ENCODE assay signal across 25 cellular contexts in the genomic region with DNA sequence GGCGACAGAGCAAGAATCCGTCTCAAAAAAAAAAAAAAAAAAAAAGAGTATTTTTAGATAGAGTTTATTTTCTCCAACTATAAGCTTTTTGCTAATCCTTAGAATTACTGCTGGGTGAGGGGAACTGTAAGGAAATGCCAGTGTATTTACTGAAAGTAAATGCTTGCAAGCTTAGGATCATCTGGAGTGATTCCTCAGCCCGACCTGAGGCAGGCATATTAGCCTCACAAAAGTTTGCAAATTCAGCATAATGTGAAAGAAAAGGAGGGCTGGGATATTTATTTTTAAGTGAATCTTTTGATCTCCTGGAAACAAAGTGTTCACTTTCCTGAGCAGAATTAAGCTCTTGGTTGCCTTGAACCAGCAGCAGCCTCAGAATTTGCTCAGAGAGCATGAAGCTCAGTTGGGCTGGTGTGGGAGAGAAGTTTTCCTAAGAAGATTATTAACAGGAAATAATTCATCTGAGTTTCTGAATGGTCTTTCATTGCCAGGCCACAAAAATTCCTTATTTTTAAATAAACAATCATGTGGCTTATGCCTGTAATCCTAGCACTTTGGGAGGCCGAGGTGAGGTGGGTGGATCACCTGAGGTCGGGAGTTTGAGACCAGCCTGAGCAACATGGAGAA. TPM values are rescaled to one million over a fixed set of nuclear protein-coding genes. Genes with fewer than 3 reads are reported as not detected.
DNase-seq lines count a peak whose midpoint lies in the region; ATAC-seq and TF ChIP-seq lines count a peak whose summit lies in the region.
"Had no signal": no experiment of that assay in that cellular context is flagged by ENCODE, and none has a peak within 500 bp of the region (broad histone marks: within the 10 kb centered on the region; RNA-seq: fewer than 3 reads in every experiment).

No MANE protein-coding gene starts in this region.

- TF ChIP-seq RAD21 in IMR-90 (IDR thresholded peaks at IDR 0.05; ENCODE audit: low read length) = no peak

- H2BK20ac ChIP-seq in IMR-90 (ENCODE audit: low read depth, low read length) = no peak overlapping the region

- H3K27me3 ChIP-seq in IMR-90 (ENCODE audit: control insufficient read depth, insufficient read depth, low read length) = no peaks in the 10 kb centered on the region
- no peaks in the 10 kb centered on the region for H3K27me3 ChIP-seq in brain microvascular endothelial cell (replicated peaks)
- H3K27me3 ChIP-seq: dorsolateral prefrontal cortex, testis had no signal

- H2AK9ac ChIP-seq in IMR-90 (replicated peaks; ENCODE audit: low read depth, low read length, poor library complexity) = no peak overlapping the region

- BruUV-seq in IMR-90 (replicated peaks; lab: Mats Ljungman, UMichigan) = no TSS peak

- no peak overlapping the region for H3K23ac ChIP-seq in IMR-90 (ENCODE audit: low read depth, low read length)

- no peaks in the 10 kb centered on the region for H3K36me3 ChIP-seq in IMR-90 (ENCODE audit: control insufficient read depth, insufficient read depth, low read length)
- no peaks in the 10 kb centered on the region for H3K36me3 ChIP-seq in brain microvascular endothelial cell (replicated peaks)
- H3K36me3 ChIP-seq: neutrophil had no signal

- intact Hi-C loops in IMR-90 (cut with micrococcal nuclease) = no loop called here

- H3K56ac ChIP-seq in IMR-90 (ENCODE audit: extremely low read depth, insufficient read depth, low read length) = no peak overlapping the region

- ATAC-seq in IMR-90 (ENCODE audit: low read depth) = peak; percentile 76
- ATAC-seq: CD8-positive, alpha-beta T cell; left ventricle myocardium superior; Panc1 had no signal

- H3K27ac ChIP-seq in IMR-90 (ENCODE audit: insufficient read depth, low read length) = 0 out of 2 replicates have a peak overlapping the region, but pooled peaks have one; percentile 46
- H3K27ac ChIP-seq in brain microvascular endothelial cell = no peak overlapping the region
- H3K27ac ChIP-seq: dorsolateral prefrontal cortex, epithelial cell of prostate, neutrophil, SK-N-MC, testis had no signal

- no peak overlapping the region for H2AK5ac ChIP-seq in IMR-90 (ENCODE audit: low read depth, low read length)

- H3K4me1 ChIP-seq in IMR-90 (ENCODE audit: control insufficient read depth, insufficient read depth, low read length) = peaks cover 2% of the 10 kb centered on the region
- H3K4me1 ChIP-seq: testis had no signal

- TF ChIP-seq CTCF in AG10803 (conservative IDR thresholded peaks at IDR 0.05; ENCODE audit: low read length) (no peak), IMR-90 (conservative IDR thresholded peaks at IDR 0.05; ENCODE audit: low read depth, low read length) (no peak), brain microvascular endothelial cell (IDR thresholded peaks at IDR 0.05; ENCODE audit: low read depth, low read length, missing control alignments) (no peak)

- no peaks in the 10 kb centered on the region for H3K79me1 ChIP-seq in IMR-90 (ENCODE audit: low read depth in 1 of 2, low read length in 2 of 2)

- no peak overlapping the region for H4K5ac ChIP-seq in IMR-90 (ENCODE audit: low read depth, low read length)

- H4K91ac ChIP-seq in IMR-90 (ENCODE audit: insufficient read depth, low read depth, low read length) = no peak overlapping the region

- H3K9me3 ChIP-seq in IMR-90 (ENCODE audit: control insufficient read depth, insufficient read depth, low read length) = peaks cover 7% of the 10 kb centered on the region
- H3K9me3 ChIP-seq: neutrophil, testis had no signal

- no peak overlapping the region for H3K9ac ChIP-seq in IMR-90 (ENCODE audit: low read depth, low read length)

- CTCF ChIA-PET in IMR-90 (lab: Yijun Ruan, JAX) = interaction anchor here (0.8 kb wide), 1 partner anchor 10 kb away, joined by 3 read pairs; no protein-coding TSS in a partner anchor

- H2BK120ac ChIP-seq in IMR-90 (ENCODE audit: low read depth, low read length) = peak overlapping the region; percentile 10

- dilution Hi-C loops in IMR-90 (cut with HindIII; ENCODE audit: low sequenced_read_pairs, unreplicated experiment) = no loop called here

- in situ Hi-C loops in IMR-90 (cut with MboI; ENCODE audit: low sequenced_read_pairs) (no loop called here), brain microvascular endothelial cell (cut with HindIII; ENCODE audit: low pct_ligation_motif_present, low sequenced_read_pairs) (no loop called here)

- no peak overlapping the region for H2AFZ ChIP-seq in IMR-90 (replicated peaks; ENCODE audit: low read length, poor library complexity)

- POLR2A ChIA-PET in IMR-90 (lab: Charles Lee; ENCODE audit: unreplicated experiment) = interaction anchor here (0.6 kb wide), 1 partner anchor 19 kb away, joined by 5 read pairs; no protein-coding TSS in a partner anchor

- peak; percentile 53 for DNase-seq in AG10803 (ENCODE audit: low read depth)
- DNase-seq in IMR-90 = peak; percentile 77
- DNase-seq in brain microvascular endothelial cell = peak; percentile 32
- DNase-seq in iris pigment epithelial cell (ENCODE audit: low read depth) = peak; percentile 71
- DNase-seq in cortex of kidney (lab: John Stamatoyannopoulos, UW) = no peak
- no peak for DNase-seq in OCI-M1 (lab: John Stamatoyannopoulos, UW)
- no peak for DNase-seq in NCI-H1092 (lab: John Stamatoyannopoulos, UW)
- DNase-seq in middle frontal gyrus (ENCODE audit: extremely low spot score, low spot score) = no peak
- DNase-seq: ACHN; activated B cell treated with CpG ODN at 0.5 μM for 24 hours; activated CD4-positive, alpha-beta memory T cell treated with anti-CD3 and anti-CD28 coated beads, Interleukin-2, amount 10 ng/mL, durations not matched to agents 7 days and 5 days; activated naive CD4-positive, alpha-beta T cell treated with anti-CD3 and anti-CD28 coated beads, Interleukin-2, amount 10 ng/mL, durations not matched to agents 7 days and 5 days; activated T-cell treated with anti-CD3 and anti-CD28 coated beads, Interleukin-2, amount 50 U/mL, for 1 hour; CD8-positive, alpha-beta T cell; DMS79; dorsolateral prefrontal cortex; left ventricle myocardium superior; NCI-H146; retina; stimulated activated CD4-positive, alpha-beta T cell treated with anti-CD3 and anti-CD28 coated beads, Interleukin-15, amount 100 ng/mL, for 24 hours; testis had no signal

- no peak overlapping the region; the same call in 2 of the 3 replicates for H2BK15ac ChIP-seq in IMR-90 (ENCODE audit: low read depth, low read length)

- peak overlapping the region; percentile 56; the same call in 1 of the 2 replicates for H3K4me2 ChIP-seq in IMR-90 (ENCODE audit: low read depth, low read length)

- peak overlapping the region; percentile 67; the same call in 1 of the 2 replicates for H3K18ac ChIP-seq in IMR-90 (ENCODE audit: low read depth, low read length)

- H3K9me1 ChIP-seq in IMR-90 (ENCODE audit: insufficient read depth, low read length) = no peaks in the 10 kb centered on the region

- peak overlapping the region in 1 of 2 experiments; percentile 6; a peak in 1 of 4 replicates for H4K8ac ChIP-seq in IMR-90 (ENCODE audit: low read depth in 2 of 2, low read length in 2 of 2)

- no peak overlapping the region for H3K14ac ChIP-seq in IMR-90 (replicated peaks; ENCODE audit: low read depth, low read length)

- 0 out of 2 replicates have a peak overlapping the region, but pooled peaks have one; percentile 6 for H3K4ac ChIP-seq in IMR-90 (ENCODE audit: low read depth, low read length)

- no peak overlapping the region for H2BK5ac ChIP-seq in IMR-90 (ENCODE audit: low read depth, low read length, poor library complexity, severe bottlenecking)

- no CpG with 5 or more reads among the region's 5 CpGs for WGBS in IMR-90 (ENCODE audit: extremely low coverage in 2 of 2, insufficient read length in 1 of 2), 2 experiments

- TF ChIP-seq POLR2A in IMR-90 (IDR thresholded peaks at IDR 0.05; ENCODE audit: low read depth, low read length) = no peak

- H3K4me3 ChIP-seq in AG10803 (ENCODE audit: low read length) (no peak overlapping the region), IMR-90 (ENCODE audit: insufficient read depth, low read depth, low read length) (no peak overlapping the region), brain microvascular endothelial cell (ENCODE audit: low read depth, low read length) (no peak overlapping the region)
- H3K4me3 ChIP-seq: dorsolateral prefrontal cortex, SK-N-MC, testis had no signal

- H4K20me1 ChIP-seq in IMR-90 (ENCODE audit: insufficient read depth, low read length) = no peaks in the 10 kb centered on the region

TF ChIP-seq in IMR-90, 13 proteins besides CTCF, POLR2A, EP300 and RAD21:
- TF ChIP-seq USF2 (IDR thresholded peaks at IDR 0.05; ENCODE audit: low read depth, low read length) = no peak
- TF ChIP-seq SMC3 (IDR thresholded peaks at IDR 0.05; ENCODE audit: low read depth, low read length) = no peak
- no peak for TF ChIP-seq BHLHE40 (IDR thresholded peaks at IDR 0.05; ENCODE audit: low read depth, low read length)
- TF ChIP-seq MAFK (IDR thresholded peaks at IDR 0.05; ENCODE audit: low read depth, low read length) = peak; percentile 68
- no peak for TF ChIP-seq RCOR1 (IDR thresholded peaks at IDR 0.05; ENCODE audit: insufficient replicate concordance, low read length)
- no peak for TF ChIP-seq NFE2L2 (IDR thresholded peaks at IDR 0.05; ENCODE audit: low read depth, low read length)

RNA-seq across cellular contexts. Expression of gene SPATA13, which starts 24.7 kb away (rescaled TPM):
- 11.4 and 12.5 TPM in 2 replicates for total RNA-seq in IMR-90 (2012; rRNA removed)
- 8.4 and 10.5 TPM in 2 replicates for polyA plus RNA-seq in IMR-90 (2012; rRNA removed)
- 4.7 and 5.1 TPM in 2 replicates for polyA plus RNA-seq in IMR-90 (2012; cell fraction: cytosol; rRNA removed)
- 28.6 and 38.1 TPM in 2 replicates for polyA plus RNA-seq in IMR-90 (2012; cell fraction: nucleus; rRNA removed; ENCODE audit: low replicate concordance)

Comparison
In these comparisons a context has a peak if more than half of its experiments do, and no peak if none do; other contexts are left out.
1. DNase-seq: peak in AG10803 (single experiment), IMR-90 (single experiment), brain microvascular endothelial cell (single experiment) and iris pigment epithelial cell (single experiment); none in cortex of kidney (single experiment), OCI-M1 (single experiment), NCI-H1092 (single experiment) and middle frontal gyrus (single experiment).